13 cellular contexts compared by ENCODE assay signal in the genomic region with DNA sequence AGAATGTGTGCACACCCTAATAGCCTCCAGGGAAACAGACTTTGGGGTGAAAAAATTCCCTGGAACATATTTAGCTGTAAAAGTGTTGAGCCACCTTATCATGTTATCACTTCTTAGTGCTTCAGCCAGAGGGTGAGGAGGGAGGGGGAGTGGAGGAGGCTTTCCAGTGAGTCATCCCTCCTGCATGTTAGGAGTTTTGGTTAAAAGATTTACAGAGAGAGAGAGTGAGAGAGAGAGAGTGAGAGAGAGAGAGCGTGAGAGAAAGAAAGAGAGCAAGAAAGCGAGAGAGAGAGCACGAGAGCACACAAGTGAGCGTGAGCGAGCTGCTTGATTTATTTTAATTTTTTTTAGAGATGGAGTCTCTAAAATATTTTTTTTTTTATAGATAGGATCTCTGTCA. TPM values are rescaled to one million over a fixed set of nuclear protein-coding genes. Genes with fewer than 3 reads are reported as not detected.
DNase-seq lines count a peak whose midpoint lies in the region; ATAC-seq and TF ChIP-seq lines count a peak whose summit lies in the region.
"Had no signal": no experiment of that assay in that cellular context is flagged by ENCODE, and none has a peak within 500 bp of the region (broad histone marks: within the 10 kb centered on the region; RNA-seq: fewer than 3 reads in every experiment).

No MANE protein-coding gene starts in this region.

- H3K4me1 ChIP-seq in PC-3 (ENCODE audit: insufficient read depth, low read length), result no peaks in the 10 kb centered on the region
- peaks cover 3 to 7% of the 10 kb centered on the region in 2 experiments for H3K4me1 ChIP-seq in trophoblast cell (ENCODE audit: control insufficient read depth in 1 of 2, insufficient read depth in 2 of 2, low read length in 2 of 2)
- H3K4me1 ChIP-seq: Peyer's patch had no signal

- no peak overlapping the region for H2BK5ac ChIP-seq in trophoblast cell (ENCODE audit: low read depth, low read length, poor library complexity)

- H4K91ac ChIP-seq in trophoblast cell (ENCODE audit: low read depth, low read length), result no peak overlapping the region

- no peaks in the 10 kb centered on the region for H3F3A ChIP-seq in PC-3 (ENCODE audit: low read length, unreplicated experiment)

- H3K18ac ChIP-seq in trophoblast cell (ENCODE audit: low read length), result no peak overlapping the region

- H3K79me2 ChIP-seq in PC-3 (ENCODE audit: low read length) (no peaks in the 10 kb centered on the region), trophoblast cell (ENCODE audit: control insufficient read depth, insufficient read depth, low read length, poor library complexity) (no peaks in the 10 kb centered on the region)

- H3K9me3 ChIP-seq in PC-3 (ENCODE audit: low read length), result no peaks in the 10 kb centered on the region
- no peaks in the 10 kb centered on the region for H3K9me3 ChIP-seq in trophoblast cell (ENCODE audit: insufficient read depth, low read depth, low read length)
- H3K9me3 ChIP-seq: Peyer's patch had no signal

- no peak for TF ChIP-seq CTCF in PC-3 (conservative IDR thresholded peaks at IDR 0.05; ENCODE audit: low read depth, low read length)

- H3K4me3 ChIP-seq in PC-3 (ENCODE audit: low read length), result no peak overlapping the region
- no peak overlapping the region for H3K4me3 ChIP-seq in trophoblast cell (ENCODE audit: low read depth, low read length)
- H3K4me3 ChIP-seq: Peyer's patch had no signal

- no peak overlapping the region for H2BK12ac ChIP-seq in trophoblast cell (ENCODE audit: low read length)

- 86% methylated on average over 1 of the region's 5 CpGs for WGBS in trophoblast cell (ENCODE audit: extremely low coverage, insufficient coverage, insufficient read length)

- H3K4ac ChIP-seq in trophoblast cell (ENCODE audit: low read depth, low read length), result no peak overlapping the region

- H3K27ac ChIP-seq in PC-3 (ENCODE audit: low read length) (no peak overlapping the region), trophoblast cell (ENCODE audit: low read depth, low read length) (no peak overlapping the region)
- H3K27ac ChIP-seq: Peyer's patch had no signal

- H3K4me2 ChIP-seq in PC-3 (ENCODE audit: low read length), result no peak overlapping the region
- no peak overlapping the region for H3K4me2 ChIP-seq in trophoblast cell (ENCODE audit: low read length)

- H3K23ac ChIP-seq in trophoblast cell (ENCODE audit: low read length), result no peak overlapping the region

- no TSS peak for BruUV-seq in PC-3 (replicated peaks; lab: Mats Ljungman, UMichigan)

- no peak for TF ChIP-seq POLR2A in erythroblast (IDR thresholded peaks at IDR 0.05; ENCODE audit: low read length)

- H3K9ac ChIP-seq in PC-3 (ENCODE audit: low read length) (no peak overlapping the region), trophoblast cell (ENCODE audit: low read length) (no peak overlapping the region)

- DNase-seq in EH (ENCODE audit: low read depth) (peak; percentile 83), PC-3 (peak; percentile 43), fibroblast of the conjunctiva (ENCODE audit: low read depth) (peak; percentile 22), trophoblast cell (peak; percentile 40 to 73), germinal center (ENCODE audit: low spot score) (no peak), erythroblast (lab: John Stamatoyannopoulos, UW) (no peak)
- DNase-seq: activated CD4-positive, alpha-beta memory T cell treated with anti-CD3 and anti-CD28 coated beads for 36 hours; NCI-H1417; Peyer's patch had no signal

- H4K12ac ChIP-seq in trophoblast cell (ENCODE audit: low read depth, low read length), result no peak overlapping the region

- ATAC-seq in PC-3 (peak; percentile 64), GM21390 (IDR thresholded peaks at IDR 0.05; ENCODE audit: unreplicated experiment) (no peak), esophagus mucosa (no peak)

- no peak overlapping the region for H2AK5ac ChIP-seq in trophoblast cell (ENCODE audit: low read length)

- CTCF ChIA-PET in PC-3 (lab: Charles Lee), result no interaction called here

- intact Hi-C loops in PC-3 (cut with micrococcal nuclease), result no loop called here

- H3K9me2 ChIP-seq in PC-3 (replicated peaks; ENCODE audit: low read length), result no peaks in the 10 kb centered on the region

- H3K27me3 ChIP-seq in PC-3 (ENCODE audit: low read length), result 0 out of 2 replicates have a peak, but pooled peaks cover 16% of the 10 kb centered on the region
- H3K27me3 ChIP-seq in trophoblast cell (ENCODE audit: insufficient read depth, low read length), result no peaks in the 10 kb centered on the region
- H3K27me3 ChIP-seq: Peyer's patch had no signal

- POLR2A ChIA-PET in PC-3 (lab: Charles Lee; ENCODE audit: unreplicated experiment), result no interaction called here

- H2AFZ ChIP-seq in PC-3 (ENCODE audit: low read length) (no peak overlapping the region), trophoblast cell (ENCODE audit: insufficient read depth, low read length, poor library complexity) (no peak overlapping the region)

- H3K79me1 ChIP-seq in trophoblast cell (ENCODE audit: low read length), result no peaks in the 10 kb centered on the region

- H3K36me3 ChIP-seq in PC-3 (ENCODE audit: low read depth, low read length) (no peaks in the 10 kb centered on the region), trophoblast cell (ENCODE audit: control insufficient read depth in 1 of 2, insufficient read depth in 2 of 2, low read length in 2 of 2) (no peaks in the 10 kb centered on the region)
- H3K36me3 ChIP-seq: Peyer's patch had no signal

- H4K20me1 ChIP-seq in PC-3 (ENCODE audit: low read length), result no peaks in the 10 kb centered on the region

- no peak overlapping the region for H2BK120ac ChIP-seq in trophoblast cell (ENCODE audit: insufficient read depth, low read length, poor library complexity)

- H3K14ac ChIP-seq in trophoblast cell (ENCODE audit: low read length), result no peak overlapping the region

- no peak overlapping the region for H4K8ac ChIP-seq in trophoblast cell (ENCODE audit: low read depth, low read length)

RNA-seq across cellular contexts. Expression of a gene that starts 13.5 kb away (rescaled TPM):
- total RNA-seq in PC-3 (2014; rRNA removed) (not detected in 2 replicates), esophagus mucosa (0.04 TPM)
- 0.01 TPM in 2 replicates for polyA plus RNA-seq in trophoblast cell (2013)
- total RNA-seq: activated CD4-positive, alpha-beta memory T cell treated with anti-CD3 and anti-CD28 coated beads for 36 hours; G401; osteocyte had no signal

Comparison
In these comparisons a context has a peak if more than half of its experiments do, and no peak if none do; other contexts are left out.
1. DNase-seq: peak in EH (single experiment), PC-3 (single experiment), fibroblast of the conjunctiva (single experiment) and trophoblast cell (2 of 2); none in germinal center (single experiment) and erythroblast (0 of 2).